In genomic region chr1:183841950-183842816, GRCh38 we compare ENCODE assay signal across 9 cellular contexts. TPM values are rescaled to one million over a fixed set of nuclear protein-coding genes. Genes with fewer than 3 reads are reported as not detected.
DNase-seq lines count a peak whose midpoint lies in the region; ATAC-seq, FAIRE-seq and TF ChIP-seq lines count a peak whose summit lies in the region.
"Had no signal": no experiment of that assay in that cellular context is flagged by ENCODE, and none has a peak within 500 bp of the region (broad histone marks: within the 10 kb centered on the region; RNA-seq: fewer than 3 reads in every experiment).

No MANE protein-coding gene starts in this region.

- TF ChIP-seq CTCF in bronchial epithelial cell (IDR thresholded peaks at IDR 0.05; ENCODE audit: insufficient read depth, low read length, severe bottlenecking), result no peak
- TF ChIP-seq CTCF in uterus (IDR thresholded peaks at IDR 0.05), result no peak

- intact Hi-C loops in Right ventricle myocardium inferior (cut with DNase I), result loop anchor here (2.0 kb wide), 1 partner anchor 19 kb away; no protein-coding TSS in a partner anchor
- intact Hi-C loops in cardiac septum (cut with DNase I), result loop anchor here (5.0 kb wide), 1 partner anchor 35 kb away; no protein-coding TSS in a partner anchor
- intact Hi-C loops in uterus (cut with DNase I; ENCODE audit: low total_unique reads), result no loop called here

- H3K4me3 ChIP-seq in bronchial epithelial cell (ENCODE audit: low read depth, low read length) (no peak overlapping the region), uterus (peak overlapping the region in 1 of 2 donors; percentile 14)

- peak overlapping the region; percentile 51 to 71 for H3K27ac ChIP-seq in uterus

- no peaks in the 10 kb centered on the region for H3K27me3 ChIP-seq in bronchial epithelial cell (ENCODE audit: control insufficient read depth, insufficient read depth, low read length)
- H3K27me3 ChIP-seq in uterus, result no peaks in the 10 kb centered on the region

- H3K4me1 ChIP-seq in uterus, result no peaks in the 10 kb centered on the region

- no peaks in the 10 kb centered on the region for H3K9me3 ChIP-seq in uterus

- peak; percentile 86 for ATAC-seq in Right ventricle myocardium inferior
- peak; percentile 81 for ATAC-seq in HG02840 (IDR thresholded peaks at IDR 0.05; ENCODE audit: low FRiP score, unreplicated experiment)

- no peak for FAIRE-seq in bronchial epithelial cell (lab: Jason Lieb, UNC)
- FAIRE-seq: keratinocyte had no signal

- DNase-seq in Right ventricle myocardium inferior (ENCODE audit: missing footprints) (no peak), cardiac septum (ENCODE audit: low spot score) (no peak), NCI-H82 treated with DMSO at 0.1 percent for 48 hours (lab: John Stamatoyannopoulos, UW; ENCODE audit: unreplicated experiment) (peak; percentile 48), bronchial epithelial cell (ENCODE audit: low read depth) (peak; percentile 62), lung microvascular endothelial cell (ENCODE audit: low read depth in 2 of 2) (peak; percentile 81 to 98), uterus (peak in 1 of 2 donors; percentile 39), NCI-H2107 (lab: John Stamatoyannopoulos, UW) (no peak)

- no peak for TF ChIP-seq POLR2A in uterus (IDR thresholded peaks at IDR 0.05)

- H3K36me3 ChIP-seq in bronchial epithelial cell (ENCODE audit: control insufficient read depth, insufficient read depth, low read length) (no peaks in the 10 kb centered on the region), uterus (no peaks in the 10 kb centered on the region)

RNA-seq across cellular contexts. Expression of gene RGL1, which starts 37.3 kb away (rescaled TPM):
- 18.9 TPM for total RNA-seq in Right ventricle myocardium inferior
- 19.6 TPM for total RNA-seq in cardiac septum
- 0.26 and 0.64 TPM in 2 replicates for total RNA-seq in bronchial epithelial cell
- total RNA-seq in lung microvascular endothelial cell, result 16.1 and 19.8 TPM in 2 replicates
- 10 to 100 TPM in 2 of 4 donors, 1 to 10 TPM in 2; 6.9 to 92.9 (median 16.3) TPM for total RNA-seq in uterus

Comparison
In these comparisons a context has a peak if more than half of its experiments do, and no peak if none do; other contexts are left out.
1. DNase-seq: peak in NCI-H82 treated with DMSO at 0.1 percent for 48 hours (single experiment), bronchial epithelial cell (single experiment) and lung microvascular endothelial cell (2 of 2); none in Right ventricle myocardium inferior (single experiment), cardiac septum (single experiment) and NCI-H2107 (single experiment).